Comparison of ENCODE assay signal across 21 cellular contexts in genomic region chr20:58558483-58559367, GRCh38. TPM values are rescaled to one million over a fixed set of nuclear protein-coding genes. Genes with fewer than 3 reads are reported as not detected.
"Had no signal": no experiment of that assay in that cellular context is flagged by ENCODE, and none has a peak within 500 bp of the region (broad histone marks: within the 10 kb centered on the region; RNA-seq: fewer than 3 reads in every experiment).

No MANE protein-coding gene starts in this region.

- H3K27ac Mint-ChIP-seq: activated naive CD4-positive, alpha-beta T cell treated with anti-CD3 and anti-CD28 coated beads, Interleukin-2, amount 10 ng/mL, durations not matched to agents 7 days and 5 days; activated T-helper 17 cell treated with anti-CD3 and anti-CD28 coated beads, Interleukin-2, amount 50 U/mL, for 72 hours; natural killer cell; T-helper 1 cell treated with Interleukin-12 subunit alpha and Interleukin-12 subunit beta and Interleukin-4 antibody, amounts not matched to agents 30 μg/mL and 1 μg/mL, for 36 hours had no signal

- H3K4me1 ChIP-seq: suprapubic skin, upper lobe of left lung had no signal

- H3K36me3 Mint-ChIP-seq: activated naive CD4-positive, alpha-beta T cell treated with anti-CD3 and anti-CD28 coated beads, Interleukin-2, amount 10 ng/mL, durations not matched to agents 7 days and 5 days; natural killer cell had no signal

- ATAC-seq: activated T-helper 17 cell treated with anti-CD3 and anti-CD28 coated beads, Interleukin-2, amount 50 U/mL, for 72 hours; heart left ventricle; mucosa of descending colon; natural killer cell; stimulated activated naive CD8-positive, alpha-beta T cell treated with anti-CD3 and anti-CD28 coated beads, Interleukin-15, Interleukin-2, amounts not matched to agents 100 U/mL and 50 U/mL, for 24 hours had no signal

- H3K4me3 ChIP-seq: cardiac muscle cell, heart left ventricle, lung, mucosa of descending colon, suprapubic skin, upper lobe of left lung had no signal

- H3K36me3 ChIP-seq: cardiac muscle cell, heart left ventricle, suprapubic skin, upper lobe of left lung had no signal

- H3K4me1 Mint-ChIP-seq: activated naive CD4-positive, alpha-beta T cell treated with anti-CD3 and anti-CD28 coated beads, Interleukin-2, amount 10 ng/mL, durations not matched to agents 7 days and 5 days; natural killer cell had no signal

- H3K4me3 Mint-ChIP-seq: activated naive CD4-positive, alpha-beta T cell treated with anti-CD3 and anti-CD28 coated beads, Interleukin-2, amount 10 ng/mL, durations not matched to agents 7 days and 5 days; activated T-helper 17 cell treated with anti-CD3 and anti-CD28 coated beads, Interleukin-2, amount 50 U/mL, for 72 hours; natural killer cell; T-helper 1 cell treated with Interleukin-12 subunit alpha and Interleukin-12 subunit beta and Interleukin-4 antibody, amounts not matched to agents 30 μg/mL and 1 μg/mL, for 36 hours had no signal

- H3K9me3 Mint-ChIP-seq: activated naive CD4-positive, alpha-beta T cell treated with anti-CD3 and anti-CD28 coated beads, Interleukin-2, amount 10 ng/mL, durations not matched to agents 7 days and 5 days; activated T-helper 17 cell treated with anti-CD3 and anti-CD28 coated beads, Interleukin-2, amount 50 U/mL, for 72 hours; natural killer cell; T-helper 1 cell treated with Interleukin-12 subunit alpha and Interleukin-12 subunit beta and Interleukin-4 antibody, amounts not matched to agents 30 μg/mL and 1 μg/mL, for 36 hours had no signal

- DNase-seq: activated CD4-positive, alpha-beta T cell treated with anti-CD3 and anti-CD28 coated beads, Interleukin-2, amount 50 U/mL, for 1 hour; activated CD4-positive, CD25-positive, alpha-beta regulatory T cell; activated naive CD4-positive, alpha-beta T cell treated with anti-CD3 and anti-CD28 coated beads, Interleukin-2, amount 10 ng/mL, durations not matched to agents 7 days and 5 days; activated T-cell treated with anti-CD3 and anti-CD28 coated beads for 4 hours; foreskin melanocyte; heart left ventricle; kidney glomerular epithelial cell; mucosa of descending colon; natural killer cell; stimulated activated CD4-positive, alpha-beta T cell treated with anti-CD3 and anti-CD28 coated beads, Interleukin-4, amount 100 ng/mL, for 1 hour; stimulated activated CD8-positive, alpha-beta memory T cell treated with anti-CD3 and anti-CD28 coated beads, Interleukin-4, amount 100 ng/mL, for 48 hours; stimulated activated naive CD8-positive, alpha-beta T cell treated with anti-CD3 and anti-CD28 coated beads, Interleukin-15, Interleukin-2, amounts not matched to agents 100 U/mL and 50 U/mL, for 24 hours; upper lobe of left lung had no signal

- H3K27ac ChIP-seq: cardiac muscle cell, heart left ventricle, suprapubic skin, upper lobe of left lung had no signal

- H3K27me3 ChIP-seq: cardiac muscle cell, upper lobe of left lung had no signal

- H3K9me3 ChIP-seq: mucosa of descending colon, suprapubic skin, upper lobe of left lung had no signal

- FAIRE-seq: colon, endothelial cell of umbilical vein had no signal

RNA-seq across cellular contexts. Expression of gene APCDD1L, which starts 43.5 kb away (rescaled TPM):
- total RNA-seq: activated CD8-positive, alpha-beta memory T cell treated with anti-CD3 and anti-CD28 coated beads for 36 hours; activated T-helper 17 cell treated with anti-CD3 and anti-CD28 coated beads, Interleukin-2, amount 50 U/mL, for 72 hours; natural killer cell had no signal
